In genomic region chr16:79317026-79317425, GRCh38 we compare ENCODE assay signal across 20 cellular contexts.
A peak's percentile ranks its signal among the peaks of the same experiment; 100 is the strongest.
DNase-seq lines count a peak whose midpoint lies in the region; ATAC-seq, FAIRE-seq and TF ChIP-seq lines count a peak whose summit lies in the region.
"Had no signal": no experiment of that assay in that cellular context is flagged by ENCODE, and none has a peak within 500 bp of the region (broad histone marks: within the 10 kb centered on the region; RNA-seq: fewer than 3 reads in every experiment).

No MANE protein-coding gene starts in this region.

- H3K9me3 Mint-ChIP-seq in activated CD4-positive, alpha-beta memory T cell treated with anti-CD3 and anti-CD28 coated beads for 36 hours = no peaks in the 10 kb centered on the region
- no peaks in the 10 kb centered on the region for H3K9me3 Mint-ChIP-seq in activated CD4-positive, alpha-beta memory T cell treated with anti-CD3 and anti-CD28 coated beads, Interleukin-2, amount 10 ng/mL, durations not matched to agents 7 days and 5 days
- no peaks in the 10 kb centered on the region for H3K9me3 Mint-ChIP-seq in stimulated activated naive CD8-positive, alpha-beta T cell treated with anti-CD3 and anti-CD28 coated beads, Interleukin-15, Interleukin-2, amounts not matched to agents 100 ng/mL and 50 ng/mL, for 24 hours
- H3K9me3 Mint-ChIP-seq in stimulated activated naive CD8-positive, alpha-beta T cell treated with anti-CD3 and anti-CD28 coated beads, Interleukin-15, amount 100 ng/mL, for 72 hours = no peaks in the 10 kb centered on the region
- H3K9me3 Mint-ChIP-seq: IgD-negative memory B cell had no signal

- no peak overlapping the region for H3K9ac ChIP-seq in K562 (ENCODE audit: insufficient read depth in 1 of 2, low read depth in 2 of 2, low read length in 2 of 2)

- no peak for TF ChIP-seq EP300 in K562 (IDR thresholded peaks at IDR 0.05; ENCODE audit: low read length)

- no peak for ATAC-seq in stimulated activated naive CD8-positive, alpha-beta T cell treated with anti-CD3 and anti-CD28 coated beads, Interleukin-15, amount 100 ng/mL, for 72 hours
- no peak for ATAC-seq in K562

- no peak overlapping the region for H3K4me3 Mint-ChIP-seq in activated CD4-positive, alpha-beta memory T cell treated with anti-CD3 and anti-CD28 coated beads for 36 hours
- no peak overlapping the region for H3K4me3 Mint-ChIP-seq in activated CD4-positive, alpha-beta memory T cell treated with anti-CD3 and anti-CD28 coated beads, Interleukin-2, amount 10 ng/mL, durations not matched to agents 7 days and 5 days
- no peak overlapping the region for H3K4me3 Mint-ChIP-seq in stimulated activated naive CD8-positive, alpha-beta T cell treated with anti-CD3 and anti-CD28 coated beads, Interleukin-15, Interleukin-2, amounts not matched to agents 100 ng/mL and 50 ng/mL, for 24 hours
- no peak overlapping the region for H3K4me3 Mint-ChIP-seq in stimulated activated naive CD8-positive, alpha-beta T cell treated with anti-CD3 and anti-CD28 coated beads, Interleukin-15, amount 100 ng/mL, for 72 hours

- intact Hi-C loops in activated CD4-positive, alpha-beta memory T cell treated with anti-CD3 and anti-CD28 coated beads for 36 hours (cut with micrococcal nuclease) = loop anchor here (2.0 to 5.0 kb wide), 4 partner anchors 45 to 135 kb away; no protein-coding TSS in a partner anchor
- intact Hi-C loops in K562 (cut with micrococcal nuclease) = no loop called here

- H3K27me3 Mint-ChIP-seq in activated CD4-positive, alpha-beta memory T cell treated with anti-CD3 and anti-CD28 coated beads for 36 hours = peaks cover 4% of the 10 kb centered on the region
- H3K27me3 Mint-ChIP-seq in activated CD4-positive, alpha-beta memory T cell treated with anti-CD3 and anti-CD28 coated beads, Interleukin-2, amount 10 ng/mL, durations not matched to agents 7 days and 5 days = no peaks in the 10 kb centered on the region
- peaks cover 55% of the 10 kb centered on the region for H3K27me3 Mint-ChIP-seq in stimulated activated naive CD8-positive, alpha-beta T cell treated with anti-CD3 and anti-CD28 coated beads, Interleukin-15, Interleukin-2, amounts not matched to agents 100 ng/mL and 50 ng/mL, for 24 hours
- peaks cover 66% of the 10 kb centered on the region for H3K27me3 Mint-ChIP-seq in stimulated activated naive CD8-positive, alpha-beta T cell treated with anti-CD3 and anti-CD28 coated beads, Interleukin-15, amount 100 ng/mL, for 72 hours

- H3K36me3 Mint-ChIP-seq in activated CD4-positive, alpha-beta memory T cell treated with anti-CD3 and anti-CD28 coated beads for 36 hours = no peaks in the 10 kb centered on the region
- no peaks in the 10 kb centered on the region for H3K36me3 Mint-ChIP-seq in activated CD4-positive, alpha-beta memory T cell treated with anti-CD3 and anti-CD28 coated beads, Interleukin-2, amount 10 ng/mL, durations not matched to agents 7 days and 5 days (ENCODE audit: low read depth)
- no peaks in the 10 kb centered on the region for H3K36me3 Mint-ChIP-seq in stimulated activated naive CD8-positive, alpha-beta T cell treated with anti-CD3 and anti-CD28 coated beads, Interleukin-15, Interleukin-2, amounts not matched to agents 100 ng/mL and 50 ng/mL, for 24 hours (ENCODE audit: low read depth)
- H3K36me3 Mint-ChIP-seq: IgD-negative memory B cell had no signal

- no peak for TF ChIP-seq RAD21 in K562 (CRISPR knock-in tag; conservative IDR thresholded peaks at IDR 0.05 in 1 of 2, IDR thresholded peaks at IDR 0.05 in 1 of 2)

- CTCF ChIA-PET in activated CD4-positive, alpha-beta memory T cell treated with anti-CD3 and anti-CD28 coated beads for 36 hours (lab: Charles Lee) = interaction anchor here (1.6 kb wide), 1 partner anchor 548 kb away, joined by 6 read pairs; no protein-coding TSS in a partner anchor
- CTCF ChIA-PET in activated CD4-positive, alpha-beta memory T cell treated with anti-CD3 and anti-CD28 coated beads, Interleukin-2, amount 10 ng/mL, durations not matched to agents 7 days and 5 days (lab: Charles Lee) = no interaction called here
- CTCF ChIA-PET in K562 (lab: Yijun Ruan, JAX; ENCODE audit: low intra/inter-chr PET ratio) = no interaction called here

- peaks cover 37% of the 10 kb centered on the region for H3K4me1 Mint-ChIP-seq in activated CD4-positive, alpha-beta memory T cell treated with anti-CD3 and anti-CD28 coated beads for 36 hours (ENCODE audit: low read depth)
- peaks cover 35% of the 10 kb centered on the region for H3K4me1 Mint-ChIP-seq in activated CD4-positive, alpha-beta memory T cell treated with anti-CD3 and anti-CD28 coated beads, Interleukin-2, amount 10 ng/mL, durations not matched to agents 7 days and 5 days
- H3K4me1 Mint-ChIP-seq in stimulated activated naive CD8-positive, alpha-beta T cell treated with anti-CD3 and anti-CD28 coated beads, Interleukin-15, Interleukin-2, amounts not matched to agents 100 ng/mL and 50 ng/mL, for 24 hours (ENCODE audit: low read depth) = peaks cover 21% of the 10 kb centered on the region
- peaks cover 10% of the 10 kb centered on the region for H3K4me1 Mint-ChIP-seq in stimulated activated naive CD8-positive, alpha-beta T cell treated with anti-CD3 and anti-CD28 coated beads, Interleukin-15, amount 100 ng/mL, for 72 hours

- H2AFZ ChIP-seq in K562 (ENCODE audit: low read depth, low read length) = no peak overlapping the region

- in situ Hi-C loops in K562 (cut with MboI) = no loop called here

- TF ChIP-seq CTCF in K562 (IDR thresholded peaks at IDR 0.05 in 2 of 3, conservative IDR thresholded peaks at IDR 0.05 in 1 of 3; ENCODE audit: insufficient read depth in 2 of 3, low read depth in 1 of 3, low read length in 3 of 3) = no peak

- FAIRE-seq in K562 (lab: Jason Lieb, UNC) = no peak
- FAIRE-seq: GM12892 had no signal

- no peak overlapping the region for H3K27ac ChIP-seq in K562 (ENCODE audit: extremely low read depth, low read depth, low read length)
- H3K27ac ChIP-seq: SJSA1 had no signal

- no peak overlapping the region for H3K4me3 ChIP-seq in K562
- H3K4me3 ChIP-seq: SJSA1 had no signal

- TF ChIP-seq POLR2A in K562 (conservative IDR thresholded peaks at IDR 0.05) = no peak

- H3K27ac Mint-ChIP-seq in activated CD4-positive, alpha-beta memory T cell treated with anti-CD3 and anti-CD28 coated beads for 36 hours = peak overlapping the region; percentile 91
- no peak overlapping the region for H3K27ac Mint-ChIP-seq in activated CD4-positive, alpha-beta memory T cell treated with anti-CD3 and anti-CD28 coated beads, Interleukin-2, amount 10 ng/mL, durations not matched to agents 7 days and 5 days
- H3K27ac Mint-ChIP-seq in stimulated activated naive CD8-positive, alpha-beta T cell treated with anti-CD3 and anti-CD28 coated beads, Interleukin-15, Interleukin-2, amounts not matched to agents 100 ng/mL and 50 ng/mL, for 24 hours = peak overlapping the region; percentile 69
- no peak overlapping the region for H3K27ac Mint-ChIP-seq in stimulated activated naive CD8-positive, alpha-beta T cell treated with anti-CD3 and anti-CD28 coated beads, Interleukin-15, amount 100 ng/mL, for 72 hours
- H3K27ac Mint-ChIP-seq: IgD-negative memory B cell had no signal

- H4K20me1 ChIP-seq in K562 (replicated peaks; ENCODE audit: control insufficient read depth, insufficient read depth, low read length) = 0 out of 2 replicates have a peak, but pooled peaks cover 4% of the 10 kb centered on the region

- H3K9me3 ChIP-seq in K562 (replicated peaks; ENCODE audit: control insufficient read depth, insufficient read depth, low read depth, low read length) = no peaks in the 10 kb centered on the region
- H3K9me3 ChIP-seq: SJSA1 had no signal

- BruUV-seq in K562 (replicated peaks; lab: Mats Ljungman, UMichigan) = no TSS peak

- peaks cover 6 to 26% of the 10 kb centered on the region in 2 experiments; a peak in 4 of 5 replicates for H3K27me3 ChIP-seq in K562 (ENCODE audit: control insufficient read depth in 2 of 2, insufficient read depth in 2 of 2, low read length in 2 of 2)
- H3K27me3 ChIP-seq: SJSA1 had no signal

- no peak for DNase-seq in activated CD4-positive, alpha-beta memory T cell treated with anti-CD3 and anti-CD28 coated beads for 36 hours
- no peak for DNase-seq in activated CD4-positive, alpha-beta memory T cell treated with anti-CD3 and anti-CD28 coated beads, Interleukin-2, amount 10 ng/mL, durations not matched to agents 7 days and 5 days
- no peak for DNase-seq in stimulated activated naive CD8-positive, alpha-beta T cell treated with anti-CD3 and anti-CD28 coated beads, Interleukin-15, amount 100 ng/mL, for 72 hours
- DNase-seq in K562 (ENCODE audit: extremely low read depth in 1 of 4, low spot score in 3 of 4) (no peak), HT-29 (ENCODE audit: low spot score) (no peak), HuH-7 (ENCODE audit: low spot score) (no peak)
- DNase-seq: Calu3, DMS79 treated with DMSO at 0.1 percent for 48 hours, GF-D8, NCI-H1048, NCI-H1417, NCI-H1694 treated with DMSO at 0.1 percent for 48 hours, NCI-H2081, NCI-H2227 treated with DMSO at 0.1 percent for 48 hours, NCI-H526 treated with DMSO at 0.1 percent for 48 hours, Right ventricle myocardium superior had no signal

- no peak overlapping the region for H3K4me2 ChIP-seq in K562 (ENCODE audit: insufficient read depth, low read length)

- H3K79me2 ChIP-seq in K562 (ENCODE audit: control insufficient read depth, insufficient read depth, low read length) = no peaks in the 10 kb centered on the region

- no peaks in the 10 kb centered on the region for H3K4me1 ChIP-seq in K562 (replicated peaks in 1 of 2; ENCODE audit: control insufficient read depth in 2 of 2, insufficient read depth in 2 of 2, low read length in 2 of 2)
- H3K4me1 ChIP-seq: SJSA1 had no signal

- POLR2A ChIA-PET in activated CD4-positive, alpha-beta memory T cell treated with anti-CD3 and anti-CD28 coated beads for 36 hours (lab: Charles Lee) = interaction anchor here (1.0 to 2.3 kb wide), 3 partner anchors 31 to 47 kb away, joined by 3 to 49 read pairs (median 28); no protein-coding TSS in a partner anchor
- POLR2A ChIA-PET in activated CD4-positive, alpha-beta memory T cell treated with anti-CD3 and anti-CD28 coated beads, Interleukin-2, amount 10 ng/mL, durations not matched to agents 7 days and 5 days (lab: Charles Lee) = interaction anchor here (1.4 to 2.1 kb wide), 3 partner anchors 34 to 539 kb away, joined by 4 to 11 read pairs (median 7); no protein-coding TSS in a partner anchor
- POLR2A ChIA-PET in K562 (lab: Yijun Ruan, JAX) = interaction anchor here (1.3 kb wide), 1 partner anchor 8 kb away, joined by 3 read pairs; no protein-coding TSS in a partner anchor

- H3K36me3 ChIP-seq in K562 (ENCODE audit: control insufficient read depth, insufficient read depth, low read length) = no peaks in the 10 kb centered on the region
- H3K36me3 ChIP-seq: SJSA1 had no signal

- no peaks in the 10 kb centered on the region for H3K9me1 ChIP-seq in K562 (ENCODE audit: control insufficient read depth, insufficient read depth, low read length)

Comparison
In these comparisons a context has a peak if more than half of its experiments do, and no peak if none do; other contexts are left out.
1. H3K27ac Mint-ChIP-seq: peak in activated CD4-positive, alpha-beta memory T cell treated with anti-CD3 and anti-CD28 coated beads for 36 hours (single experiment) and stimulated activated naive CD8-positive, alpha-beta T cell treated with anti-CD3 and anti-CD28 coated beads, Interleukin-15, Interleukin-2, amounts not matched to agents 100 ng/mL and 50 ng/mL, for 24 hours (single experiment); none in activated CD4-positive, alpha-beta memory T cell treated with anti-CD3 and anti-CD28 coated beads, Interleukin-2, amount 10 ng/mL, durations not matched to agents 7 days and 5 days (single experiment) and stimulated activated naive CD8-positive, alpha-beta T cell treated with anti-CD3 and anti-CD28 coated beads, Interleukin-15, amount 100 ng/mL, for 72 hours (0 of 2).